17 cellular contexts compared by ENCODE assay signal in genomic region chr6:79186564-79186963, GRCh38. TPM values are rescaled to one million over a fixed set of nuclear protein-coding genes. Genes with fewer than 3 reads are reported as not detected.
DNase-seq lines count a peak whose midpoint lies in the region; ATAC-seq, FAIRE-seq and TF ChIP-seq lines count a peak whose summit lies in the region.
"Had no signal": no experiment of that assay in that cellular context is flagged by ENCODE, and none has a peak within 500 bp of the region (broad histone marks: within the 10 kb centered on the region; RNA-seq: fewer than 3 reads in every experiment).

No MANE protein-coding gene starts in this region.

- H3K4me3 ChIP-seq in H1 (ENCODE audit: extremely low read depth in 1 of 4, insufficient read depth in 2 of 4, low read depth in 3 of 4, low read length in 4 of 4) (no peak overlapping the region), neural progenitor cell (no peak overlapping the region)

- H3K9me3 ChIP-seq in H9 (ENCODE audit: control insufficient read depth, low read depth, low read length) (peaks cover 8% of the 10 kb centered on the region), H1 (ENCODE audit: insufficient read depth in 2 of 2, low read depth in 1 of 2, low read length in 1 of 2) (peaks cover 6 to 9% of the 10 kb centered on the region in 2 experiments), neural progenitor cell (ENCODE audit: low read depth) (no peaks in the 10 kb centered on the region)

- no peak overlapping the region for H4K91ac ChIP-seq in H9 (ENCODE audit: insufficient read length, low read depth, low read length)
- H4K91ac ChIP-seq in H1 (replicated peaks; ENCODE audit: insufficient read length, low read length) = no peak overlapping the region

- H3K9ac ChIP-seq in H9 (ENCODE audit: extremely low read depth, insufficient read length, low read length) (no peak overlapping the region), H1 (replicated peaks in 1 of 4; ENCODE audit: extremely low read depth in 1 of 4, low read depth in 3 of 4, low read length in 3 of 4) (no peak overlapping the region), neural progenitor cell (no peak overlapping the region)

- no peak overlapping the region for H3K27ac ChIP-seq in H9 (ENCODE audit: insufficient read length, low read depth, low read length)
- H3K27ac ChIP-seq in H1 (ENCODE audit: low read depth, low read length) = no peak overlapping the region
- no peak overlapping the region for H3K27ac ChIP-seq in neural progenitor cell

- H3K23me2 ChIP-seq in H9 (ENCODE audit: insufficient read length, low read depth, low read length, poor library complexity, severe bottlenecking) = no peaks in the 10 kb centered on the region
- H3K23me2 ChIP-seq in H1 (ENCODE audit: low read depth, low read length) = no peaks in the 10 kb centered on the region

- H3K4me1 ChIP-seq in H9 (ENCODE audit: insufficient read depth, low read length) (no peaks in the 10 kb centered on the region), H1 (replicated peaks in 1 of 4; ENCODE audit: control insufficient read depth in 3 of 4, insufficient read depth in 4 of 4, low read length in 3 of 4) (no peaks in the 10 kb centered on the region), neural progenitor cell (peaks cover 17% of the 10 kb centered on the region)

- H4K8ac ChIP-seq in H9 (replicated peaks; ENCODE audit: insufficient read length, low read depth, low read length) = no peak overlapping the region
- H4K8ac ChIP-seq in H1 (ENCODE audit: extremely low read depth, insufficient read depth, low read length) = no peak overlapping the region

- no peak for TF ChIP-seq RAD21 in H1 (IDR thresholded peaks at IDR 0.05 in 1 of 2, conservative IDR thresholded peaks at IDR 0.05 in 1 of 2; ENCODE audit: low read depth in 2 of 2, low read length in 2 of 2)

- CTCF ChIA-PET in H1 (lab: Charles Lee; ENCODE audit: partially characterized antibody) = no interaction called here

- no peak for DNase-seq in AG09319 (ENCODE audit: extremely low read depth, low read depth)
- no peak for DNase-seq in H9
- DNase-seq in H1 (ENCODE audit: low read depth in 1 of 2, low spot score in 2 of 2) = no peak
- no peak for DNase-seq in neural progenitor cell (ENCODE audit: low spot score)
- no peak for DNase-seq in amniotic stem cell (lab: John Stamatoyannopoulos, UW)
- DNase-seq: ACHN; C1 segment of cervical spinal cord; Calu3; CD4-positive, alpha-beta T cell; DMS79; GOT3; HCEC 1CT; HFFc6 had no signal

- no peak overlapping the region for H2AK5ac ChIP-seq in H9 (ENCODE audit: insufficient read length, low read length)
- H2AK5ac ChIP-seq in H1 (ENCODE audit: low read depth, low read length) = no peak overlapping the region

- H3K36me3 Mint-ChIP-seq in H9 (ENCODE audit: insufficient read depth in 1 of 3, low read depth in 3 of 3) (peaks cover 7 to 9% (median 8%) of the 10 kb centered on the region in 3 experiments), neural progenitor cell (peaks cover 3% of the 10 kb centered on the region)

- H4K20me1 ChIP-seq in H9 (ENCODE audit: control insufficient read depth, insufficient read depth, insufficient read length) (no peaks in the 10 kb centered on the region), H1 (replicated peaks in 1 of 2; ENCODE audit: control insufficient read depth in 1 of 2, insufficient read depth in 2 of 2, low read length in 2 of 2) (no peaks in the 10 kb centered on the region), neural progenitor cell (ENCODE audit: low read depth) (no peaks in the 10 kb centered on the region)

- POLR2A ChIA-PET in H1 (lab: Charles Lee; ENCODE audit: partially characterized antibody) = interaction anchor here (0.6 to 1.2 kb wide), 2 partner anchors 18 to 319 kb away, joined by 3 read pairs; partner anchors contain the start of gene IRAK1BP1

- H2AFZ ChIP-seq in H9 (ENCODE audit: low read length) (peak overlapping the region; percentile 3), H1 (ENCODE audit: low read length) (peak overlapping the region; percentile 57; the same call in 1 of the 2 replicates), neural progenitor cell (replicated peaks) (peak overlapping the region; percentile 53)

- H3K4me1 Mint-ChIP-seq in H9 = peaks cover 11% of the 10 kb centered on the region in 2 experiments
- H3K4me1 Mint-ChIP-seq in neural progenitor cell = peaks cover 4% of the 10 kb centered on the region
- H3K4me1 Mint-ChIP-seq: B cell had no signal

- H3K79me1 ChIP-seq in H9 (ENCODE audit: insufficient read depth, low read depth, low read length, poor library complexity, severe bottlenecking) (no peaks in the 10 kb centered on the region), H1 (ENCODE audit: low read depth, low read length) (no peaks in the 10 kb centered on the region)

- TF ChIP-seq CTCF in AG09319 (IDR thresholded peaks at IDR 0.05; ENCODE audit: low read depth, low read length) (peak; percentile 18), H9 (conservative IDR thresholded peaks at IDR 0.05) (no peak), H1 (IDR thresholded peaks at IDR 0.05; ENCODE audit: control extremely low read depth in 1 of 3, insufficient read depth in 1 of 3, low read depth in 1 of 3, low read length in 3 of 3) (no peak), neural progenitor cell (IDR thresholded peaks at IDR 0.05) (no peak)

- H2BK15ac ChIP-seq in H9 (ENCODE audit: low read depth, low read length) (no peak overlapping the region), H1 (ENCODE audit: low read length) (no peak overlapping the region)

- FAIRE-seq in H1 (lab: Jason Lieb, UNC) = no peak
- FAIRE-seq: GM12891 had no signal

- H3K18ac ChIP-seq in H9 (ENCODE audit: insufficient read length, low read depth, low read length) = no peak overlapping the region
- no peak overlapping the region for H3K18ac ChIP-seq in H1 (ENCODE audit: extremely low read depth, low read length)

- no peak overlapping the region for H3K4ac ChIP-seq in H9 (ENCODE audit: low read depth, low read length)
- no peak overlapping the region for H3K4ac ChIP-seq in H1 (replicated peaks; ENCODE audit: insufficient read length, low read depth, low read length)

- H3K56ac ChIP-seq in H9 (ENCODE audit: insufficient read length, low read depth, low read length) (no peak overlapping the region), H1 (replicated peaks; ENCODE audit: insufficient read length, low read depth, low read length) (no peak overlapping the region)

- H2BK12ac ChIP-seq in H9 (ENCODE audit: insufficient read length, low read depth, low read length) (no peak overlapping the region), H1 (ENCODE audit: low read depth, low read length) (no peak overlapping the region)

- H2BK20ac ChIP-seq in H9 (ENCODE audit: low read depth, low read length, poor library complexity, severe bottlenecking) = no peak overlapping the region
- H2BK20ac ChIP-seq in H1 (ENCODE audit: low read length) = no peak overlapping the region; the same call in 1 of the 2 replicates

- H3K4me3 Mint-ChIP-seq in H9 (no peak overlapping the region), neural progenitor cell (no peak overlapping the region)
- H3K4me3 Mint-ChIP-seq: B cell; CD4-positive, alpha-beta T cell; HFFc6 had no signal

- no peak overlapping the region for H3K23ac ChIP-seq in H9 (ENCODE audit: insufficient read length, low read depth, low read length)
- H3K23ac ChIP-seq in H1 (ENCODE audit: insufficient read length) = no peak overlapping the region

- H3K27ac Mint-ChIP-seq in H9 (no peak overlapping the region), neural progenitor cell (no peak overlapping the region)
- H3K27ac Mint-ChIP-seq: B cell; CD4-positive, alpha-beta T cell; HFFc6 had no signal

- H2BK5ac ChIP-seq in H9 (ENCODE audit: insufficient read length, low read length) (no peak overlapping the region), H1 (ENCODE audit: low read depth, low read length) (no peak overlapping the region)

- H3K9me3 Mint-ChIP-seq in H9 (peaks cover 7 to 8% of the 10 kb centered on the region in 2 experiments), neural progenitor cell (peaks cover 3% of the 10 kb centered on the region)
- H3K9me3 Mint-ChIP-seq: HFFc6 had no signal

- H4K5ac ChIP-seq in H9 (ENCODE audit: insufficient read length, low read depth, low read length) = no peak overlapping the region
- no peak overlapping the region for H4K5ac ChIP-seq in H1 (ENCODE audit: insufficient read length, low read depth, low read length)

- ATAC-seq in HG03520 (IDR thresholded peaks at IDR 0.05; ENCODE audit: unreplicated experiment) (no peak), HG02798 (IDR thresholded peaks at IDR 0.05; ENCODE audit: poor library complexity, unreplicated experiment) (no peak)

- no peak for TF ChIP-seq EP300 in H1 (IDR thresholded peaks at IDR 0.05; ENCODE audit: borderline replicate concordance in 1 of 2, low read depth in 2 of 2, low read length in 2 of 2)

- H3K79me2 ChIP-seq in H9 (ENCODE audit: insufficient read depth, low read length) = no peaks in the 10 kb centered on the region
- no peaks in the 10 kb centered on the region for H3K79me2 ChIP-seq in H1 (ENCODE audit: control insufficient read depth in 1 of 2, insufficient read depth in 2 of 2, low read length in 2 of 2)
- no peaks in the 10 kb centered on the region for H3K79me2 ChIP-seq in neural progenitor cell (ENCODE audit: low read depth)

- peaks cover 6% of the 10 kb centered on the region for H3F3A ChIP-seq in neural progenitor cell (ENCODE audit: low read depth)

- H3K27me3 Mint-ChIP-seq in H9 (ENCODE audit: low read depth) = no peaks in the 10 kb centered on the region; the same call in 1 of the 2 replicates
- H3K27me3 Mint-ChIP-seq in neural progenitor cell (ENCODE audit: insufficient read depth, low read depth) = peaks cover 2% of the 10 kb centered on the region
- H3K27me3 Mint-ChIP-seq: CD4-positive, alpha-beta T cell had no signal

- TF ChIP-seq POLR2A in H1 (IDR thresholded peaks at IDR 0.05; ENCODE audit: control extremely low read depth in 1 of 2, low read depth in 2 of 2, low read length in 2 of 2) = no peak

- H3T11ph ChIP-seq in H9 (ENCODE audit: low read length) = no peak overlapping the region

- peaks cover 0 to 8% (median 2%) of the 10 kb centered on the region in 4 experiments; a peak in 2 of 8 replicates for H3K36me3 ChIP-seq in H1 (ENCODE audit: control insufficient read depth in 2 of 4, insufficient read depth in 4 of 4, low read length in 3 of 4)
- H3K36me3 ChIP-seq in neural progenitor cell = no peaks in the 10 kb centered on the region

- H3K4me2 ChIP-seq in H9 (ENCODE audit: insufficient read depth, insufficient read length, low read length) (no peak overlapping the region), H1 (ENCODE audit: insufficient read depth in 1 of 2, low read depth in 2 of 2, low read length in 2 of 2) (no peak overlapping the region), neural progenitor cell (no peak overlapping the region)

- H3K14ac ChIP-seq in H9 (ENCODE audit: insufficient read depth, low read length) (no peak overlapping the region), H1 (ENCODE audit: insufficient read length) (no peak overlapping the region)

- H3K27me3 ChIP-seq in H9 (ENCODE audit: insufficient read depth, low read length) = no peaks in the 10 kb centered on the region
- H3K27me3 ChIP-seq in H1 (replicated peaks in 1 of 4; ENCODE audit: control insufficient read depth in 3 of 4, extremely low read depth in 1 of 4, insufficient read depth in 3 of 4, low read length in 3 of 4) = peaks cover 0 to 2% (median 0%) of the 10 kb centered on the region in 4 experiments; a peak in 1 of 7 replicates
- no peaks in the 10 kb centered on the region for H3K27me3 ChIP-seq in neural progenitor cell

- no peak overlapping the region for H2BK120ac ChIP-seq in H9 (ENCODE audit: low read depth, low read length, poor library complexity, severe bottlenecking)
- H2BK120ac ChIP-seq in H1 (replicated peaks; ENCODE audit: low read depth, low read length) = no peak overlapping the region

- WGBS in H9 (ENCODE audit: extremely low coverage, insufficient read length, low lambda C conversion rate) = no CpG with 5 or more reads among the region's 5 CpGs
- 82% methylated on average over 5 of the region's 5 CpGs; no CpG with 5 or more reads in 1 of the 2 experiments for WGBS in H1 (ENCODE audit: extremely low coverage in 1 of 2, insufficient coverage in 1 of 2, insufficient read length in 1 of 2, insufficient replicate concordance in 2 of 2, low coverage in 1 of 2, low lambda C conversion rate in 2 of 2, missing lambda C conversion rate in 1 of 2), 2 experiments

RNA-seq across cellular contexts. Expression of gene HMGN3, which starts 47.9 kb away (rescaled TPM):
- total RNA-seq in H9 (2021) (183 and 188 TPM in 2 replicates), neural progenitor cell (ENCODE audit: low replicate concordance) (166 and 308 TPM in 2 replicates)
- 167 and 174 TPM in 2 replicates for total RNA-seq in H1 (2021; fragmentation: NEBNext Ultra II Directional; extraction: Animal tissue kit (Norgen Biotek cat#: 25700))
- 54.8 and 84.4 TPM in 2 replicates for polyA plus RNA-seq in H1 (2011; rRNA removed)
- polyA plus RNA-seq in H1 (2011; cell fraction: cytosol; rRNA removed) = 206 TPM
- 58.2 TPM for polyA plus RNA-seq in H1 (2011; cell fraction: nucleus; rRNA removed)
- 145 to 244 TPM (median 151 TPM) in 4 replicates for polyA plus RNA-seq in H1 (2012, experiment 1 of 2)
- polyA plus RNA-seq in H1 (2012, experiment 2 of 2) = 44.7 TPM
- polyA plus RNA-seq in H1 (2013, experiment 1 of 2) = 195 TPM
- 201 TPM for polyA plus RNA-seq in H1 (2013, experiment 2 of 2)
- polyA minus RNA-seq in H1 (2011; rRNA and poly(A)+ RNA removed) = 15.1 and 22.6 TPM in 2 replicates
- polyA minus RNA-seq in H1 (2011; cell fraction: cytosol; rRNA and poly(A)+ RNA removed) = 36.2 TPM
- 28.1 TPM for polyA minus RNA-seq in H1 (2011; cell fraction: nucleus; rRNA and poly(A)+ RNA removed)

Comparison
In these comparisons a context has a peak if more than half of its experiments do, and no peak if none do; other contexts are left out.
1. H2AFZ ChIP-seq: peak in every context shown above with its lines; median percentile 57 in H1; 53 in neural progenitor cell; 3 in H9.